8 cellular contexts compared by ENCODE assay signal in genomic region chr12:12803186-12803585, GRCh38. TPM values are rescaled to one million over a fixed set of nuclear protein-coding genes. Genes with fewer than 3 reads are reported as not detected.
DNase-seq lines count a peak whose midpoint lies in the region; ATAC-seq, FAIRE-seq and TF ChIP-seq lines count a peak whose summit lies in the region.

No MANE protein-coding gene starts in this region.

- POLR2A ChIA-PET in GM10248 (lab: Yijun Ruan, JAX) = no interaction called here

- no peaks in the 10 kb centered on the region for H3K36me3 ChIP-seq in bronchial epithelial cell (ENCODE audit: control insufficient read depth, insufficient read depth, low read length)

- no peaks in the 10 kb centered on the region for H3K27me3 ChIP-seq in bronchial epithelial cell (ENCODE audit: control insufficient read depth, insufficient read depth, low read length)

- H3K4me3 ChIP-seq in bronchial epithelial cell (ENCODE audit: low read depth, low read length) = no peak overlapping the region

- no peak for TF ChIP-seq CTCF in GM10248 (IDR thresholded peaks at IDR 0.05; ENCODE audit: control extremely low read depth, extremely low read depth, low read depth, missing control alignments)
- no peak for TF ChIP-seq CTCF in bronchial epithelial cell (IDR thresholded peaks at IDR 0.05; ENCODE audit: insufficient read depth, low read length, severe bottlenecking)

- CTCF ChIA-PET in GM10248 (lab: Yijun Ruan, JAX) = interaction anchor here (0.8 to 7.1 kb wide), 5 partner anchors 10 to 66 kb away, joined by 3 to 70 read pairs (median 10); partner anchors contain the start of gene DDX47

- no peak for FAIRE-seq in bronchial epithelial cell (lab: Jason Lieb, UNC)

- ATAC-seq in GM21723 (IDR thresholded peaks at IDR 0.05; ENCODE audit: unreplicated experiment) = peak; percentile 87

- peak; percentile 68 for DNase-seq in GM10248 (ENCODE audit: extremely low spot score)
- peak; percentile 95 for DNase-seq in HT1080 (ENCODE audit: low read depth)
- DNase-seq in T follicular helper cell (ENCODE audit: low read depth) = peak; percentile 21
- peak; percentile 99 for DNase-seq in bronchial epithelial cell (ENCODE audit: low read depth)
- DNase-seq in lung microvascular endothelial cell (ENCODE audit: low read depth in 2 of 2) = peak; percentile 77 to 95
- no peak for DNase-seq in cerebellum (ENCODE audit: low spot score)
- DNase-seq in T-helper 9 cell = no peak

RNA-seq across cellular contexts. Expression of gene DDX47, which starts 10.0 kb away (rescaled TPM):
- total RNA-seq in HT1080 (2014; rRNA removed; shearing (Covaris generic)) = 108 TPM in 2 replicates
- 122 and 125 TPM in 2 replicates for polyA plus RNA-seq in HT1080 (2015; cell fraction: cytosol; rRNA removed)
- 222 and 248 TPM in 2 replicates for polyA plus RNA-seq in HT1080 (2015; cell fraction: nucleus; rRNA removed)
- total RNA-seq in bronchial epithelial cell = 42.2 and 56.9 TPM in 2 replicates
- total RNA-seq in lung microvascular endothelial cell = 36.6 and 42.3 TPM in 2 replicates
- 47.8 TPM for total RNA-seq in cerebellum

RNA-seq across cellular contexts. Expression of gene APOLD1, which starts 17.7 kb away (rescaled TPM):
- 1.8 and 2.8 TPM in 2 replicates for total RNA-seq in HT1080 (2014; rRNA removed; shearing (Covaris generic))
- polyA plus RNA-seq in HT1080 (2015; cell fraction: cytosol; rRNA removed) = 0.69 and 0.71 TPM in 2 replicates
- polyA plus RNA-seq in HT1080 (2015; cell fraction: nucleus; rRNA removed) = 0.23 and 0.25 TPM in 2 replicates
- 1.4 and 2.6 TPM in 2 replicates for total RNA-seq in bronchial epithelial cell
- total RNA-seq in lung microvascular endothelial cell = 26.8 and 31.9 TPM in 2 replicates
- 30.2 TPM for total RNA-seq in cerebellum

Comparison
In these comparisons a context has a peak if more than half of its experiments do, and no peak if none do; other contexts are left out.
1. DNase-seq: peak in GM10248 (single experiment), HT1080 (single experiment), T follicular helper cell (single experiment), bronchial epithelial cell (single experiment) and lung microvascular endothelial cell (2 of 2); none in cerebellum (single experiment) and T-helper 9 cell (single experiment).